Comparison of ENCODE assay signal across 9 cellular contexts in the genomic region with DNA sequence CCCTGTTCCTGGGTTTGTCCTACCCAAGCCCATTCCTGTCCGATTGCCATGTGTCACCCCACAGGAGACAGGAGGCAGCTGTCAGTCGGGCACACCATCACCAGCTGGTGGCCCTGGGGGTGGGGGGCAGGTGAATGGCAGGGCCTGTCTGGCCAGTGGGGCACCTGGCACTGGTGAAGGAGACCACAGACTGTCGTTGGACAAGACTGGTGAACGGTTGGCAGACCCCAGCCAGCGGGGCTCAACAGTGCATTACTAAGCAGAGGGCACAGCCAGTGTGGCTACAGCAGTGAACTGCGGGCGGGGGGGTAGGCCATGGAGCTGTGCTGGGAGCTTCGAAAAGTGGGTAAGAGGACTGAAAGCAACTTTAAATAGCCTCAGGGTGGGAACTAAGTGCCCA. TPM values are rescaled to one million over a fixed set of nuclear protein-coding genes. Genes with fewer than 3 reads are reported as not detected.
DNase-seq lines count a peak whose midpoint lies in the region.
"Had no signal": no experiment of that assay in that cellular context is flagged by ENCODE, and none has a peak within 500 bp of the region (broad histone marks: within the 10 kb centered on the region; RNA-seq: fewer than 3 reads in every experiment).

No MANE protein-coding gene starts in this region.

- H3K9me3 Mint-ChIP-seq in activated CD4-positive, alpha-beta T cell treated with anti-CD3 and anti-CD28 coated beads, Interleukin-2, amount 10 ng/mL, durations not matched to agents 24 days and 14 days: no peaks in the 10 kb centered on the region
- no peaks in the 10 kb centered on the region for H3K9me3 Mint-ChIP-seq in stimulated activated naive CD8-positive, alpha-beta T cell treated with anti-CD3 and anti-CD28 coated beads, Interleukin-15, Interleukin-2, amounts not matched to agents 100 ng/mL and 50 ng/mL, for 24 hours

- H3K36me3 Mint-ChIP-seq in activated CD4-positive, alpha-beta T cell treated with anti-CD3 and anti-CD28 coated beads, Interleukin-2, amount 10 ng/mL, durations not matched to agents 24 days and 14 days (ENCODE audit: low read depth): peaks cover 44% of the 10 kb centered on the region
- peaks cover 58% of the 10 kb centered on the region for H3K36me3 Mint-ChIP-seq in stimulated activated naive CD8-positive, alpha-beta T cell treated with anti-CD3 and anti-CD28 coated beads, Interleukin-15, Interleukin-2, amounts not matched to agents 100 ng/mL and 50 ng/mL, for 24 hours (ENCODE audit: low read depth)

- H3K27ac Mint-ChIP-seq in activated CD4-positive, alpha-beta T cell treated with anti-CD3 and anti-CD28 coated beads, Interleukin-2, amount 10 ng/mL, durations not matched to agents 24 days and 14 days: peak overlapping the region; percentile 83
- H3K27ac Mint-ChIP-seq in stimulated activated naive CD8-positive, alpha-beta T cell treated with anti-CD3 and anti-CD28 coated beads, Interleukin-15, Interleukin-2, amounts not matched to agents 100 ng/mL and 50 ng/mL, for 24 hours: peak overlapping the region; percentile 93

- DNase-seq in activated CD4-positive, alpha-beta T cell treated with anti-CD3 and anti-CD28 coated beads, Interleukin-2, amount 10 ng/mL, durations not matched to agents 24 days and 14 days: peak; percentile 74
- DNase-seq in activated CD4-positive, alpha-beta T cell treated with anti-CD3 and anti-CD28 coated beads, Interleukin-2, amount 50 U/mL, for 4 hours: no peak
- DNase-seq in activated T-cell treated with anti-CD3 and anti-CD28 coated beads, Interleukin-2, amount 50 U/mL, for 48 hours: peak; percentile 39 to 48
- DNase-seq in glomerular visceral epithelial cell (ENCODE audit: extremely low spot score): peak; percentile 37
- no peak for DNase-seq in ureter (ENCODE audit: low spot score)
- DNase-seq in NOMO-1 treated with dmso at 0.1 percent for 144 hours (lab: John Stamatoyannopoulos, UW; ENCODE audit: unreplicated experiment): no peak
- no peak for DNase-seq in HuH-7 (ENCODE audit: low spot score)
- DNase-seq: ACHN had no signal

- peaks cover 78% of the 10 kb centered on the region for H3K4me1 Mint-ChIP-seq in activated CD4-positive, alpha-beta T cell treated with anti-CD3 and anti-CD28 coated beads, Interleukin-2, amount 10 ng/mL, durations not matched to agents 24 days and 14 days
- peaks cover 82% of the 10 kb centered on the region for H3K4me1 Mint-ChIP-seq in stimulated activated naive CD8-positive, alpha-beta T cell treated with anti-CD3 and anti-CD28 coated beads, Interleukin-15, Interleukin-2, amounts not matched to agents 100 ng/mL and 50 ng/mL, for 24 hours (ENCODE audit: low read depth)

- H3K27me3 Mint-ChIP-seq in activated CD4-positive, alpha-beta T cell treated with anti-CD3 and anti-CD28 coated beads, Interleukin-2, amount 10 ng/mL, durations not matched to agents 24 days and 14 days: no peaks in the 10 kb centered on the region
- no peaks in the 10 kb centered on the region for H3K27me3 Mint-ChIP-seq in stimulated activated naive CD8-positive, alpha-beta T cell treated with anti-CD3 and anti-CD28 coated beads, Interleukin-15, Interleukin-2, amounts not matched to agents 100 ng/mL and 50 ng/mL, for 24 hours

- intact Hi-C loops in activated CD4-positive, alpha-beta T cell treated with anti-CD3 and anti-CD28 coated beads, Interleukin-2, amount 10 ng/mL, durations not matched to agents 24 days and 14 days (cut with micrococcal nuclease): loop anchor here (10.0 kb wide), 1 partner anchor 113 kb away; a partner anchor contains a TSS

- peak overlapping the region; percentile 95 for H3K4me3 Mint-ChIP-seq in activated CD4-positive, alpha-beta T cell treated with anti-CD3 and anti-CD28 coated beads, Interleukin-2, amount 10 ng/mL, durations not matched to agents 24 days and 14 days
- peak overlapping the region; percentile 95 for H3K4me3 Mint-ChIP-seq in stimulated activated naive CD8-positive, alpha-beta T cell treated with anti-CD3 and anti-CD28 coated beads, Interleukin-15, Interleukin-2, amounts not matched to agents 100 ng/mL and 50 ng/mL, for 24 hours

RNA-seq across cellular contexts. Expression of a gene that starts 2.1 kb away (rescaled TPM):
- 88.0 and 89.6 TPM in 2 replicates for total RNA-seq in activated CD4-positive, alpha-beta T cell treated with anti-CD3 and anti-CD28 coated beads, Interleukin-2, amount 10 ng/mL, durations not matched to agents 24 days and 14 days
- total RNA-seq in ureter: 2.2 TPM

RNA-seq across cellular contexts. Expression of a gene that starts 29.3 kb away (rescaled TPM):
- total RNA-seq in activated CD4-positive, alpha-beta T cell treated with anti-CD3 and anti-CD28 coated beads, Interleukin-2, amount 10 ng/mL, durations not matched to agents 24 days and 14 days: 53.5 and 62.1 TPM in 2 replicates
- total RNA-seq in ureter: 26.7 TPM

Comparison
In these comparisons a context has a peak if more than half of its experiments do, and no peak if none do; other contexts are left out.
1. DNase-seq: peak in activated CD4-positive, alpha-beta T cell treated with anti-CD3 and anti-CD28 coated beads, Interleukin-2, amount 10 ng/mL, durations not matched to agents 24 days and 14 days (single experiment), activated T-cell treated with anti-CD3 and anti-CD28 coated beads, Interleukin-2, amount 50 U/mL, for 48 hours (2 of 2) and glomerular visceral epithelial cell (single experiment); none in activated CD4-positive, alpha-beta T cell treated with anti-CD3 and anti-CD28 coated beads, Interleukin-2, amount 50 U/mL, for 4 hours (0 of 2), ureter (single experiment), NOMO-1 treated with dmso at 0.1 percent for 144 hours (single experiment) and HuH-7 (single experiment).
2. RNA of a gene that starts 2.1 kb away (total RNA-seq): 88.0 to 89.6 TPM in activated CD4-positive, alpha-beta T cell treated with anti-CD3 and anti-CD28 coated beads, Interleukin-2, amount 10 ng/mL, durations not matched to agents 24 days and 14 days; 2.2 TPM in ureter (single experiment); every median in the first group is over 10 times any median in the second.